Comparison of ENCODE assay signal across 1 cellular context in the genomic region with DNA sequence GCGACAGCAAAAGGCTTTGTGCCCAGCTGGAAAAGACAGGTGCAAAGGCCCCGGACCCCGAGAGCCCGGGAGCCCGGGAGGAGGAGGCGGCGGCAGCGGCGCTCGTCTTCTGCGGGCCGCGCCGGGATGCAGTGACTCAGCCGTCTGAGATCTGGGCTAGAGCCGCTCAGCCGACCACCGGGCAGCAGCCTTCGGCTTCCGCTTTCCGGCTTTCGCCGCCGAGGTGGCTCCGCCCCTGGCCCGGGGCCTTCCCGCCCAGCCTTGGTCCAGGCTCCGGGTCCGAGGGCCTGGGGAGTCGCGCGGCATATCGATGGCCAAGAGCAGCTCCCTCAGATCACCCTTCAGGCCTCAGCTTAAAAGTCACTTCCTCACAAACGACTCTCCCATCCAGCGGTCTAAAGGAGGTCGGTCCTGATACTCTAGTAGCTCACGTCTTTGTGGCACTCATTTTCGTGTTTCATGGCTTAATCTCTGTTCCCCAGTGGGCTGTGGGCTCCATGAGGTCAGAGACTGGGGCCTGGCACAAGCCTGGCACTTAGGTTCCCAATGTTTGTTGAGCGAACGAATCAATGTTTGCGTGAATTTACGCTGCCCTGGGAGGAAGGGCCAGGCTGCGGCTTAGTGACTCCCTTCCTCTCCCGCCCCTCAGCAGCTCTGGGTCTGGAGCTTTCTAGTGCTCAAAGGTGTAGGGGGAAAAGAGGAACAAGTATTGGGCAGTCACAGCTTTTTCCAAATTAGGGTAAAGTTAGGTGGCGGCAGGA.
TF ChIP-seq lines count a peak whose summit lies in the region.

A gene (minus strand): TSS at position 146 of the 761 bp plus-strand sequence. CDS start 783 bp downstream, outside the sequence.

TF ChIP-seq in HepG2, 621 proteins besides CTCF, POLR2A, EP300 and RAD21 (continued from another document and continues in another):
- TF ChIP-seq, protein P1, sequence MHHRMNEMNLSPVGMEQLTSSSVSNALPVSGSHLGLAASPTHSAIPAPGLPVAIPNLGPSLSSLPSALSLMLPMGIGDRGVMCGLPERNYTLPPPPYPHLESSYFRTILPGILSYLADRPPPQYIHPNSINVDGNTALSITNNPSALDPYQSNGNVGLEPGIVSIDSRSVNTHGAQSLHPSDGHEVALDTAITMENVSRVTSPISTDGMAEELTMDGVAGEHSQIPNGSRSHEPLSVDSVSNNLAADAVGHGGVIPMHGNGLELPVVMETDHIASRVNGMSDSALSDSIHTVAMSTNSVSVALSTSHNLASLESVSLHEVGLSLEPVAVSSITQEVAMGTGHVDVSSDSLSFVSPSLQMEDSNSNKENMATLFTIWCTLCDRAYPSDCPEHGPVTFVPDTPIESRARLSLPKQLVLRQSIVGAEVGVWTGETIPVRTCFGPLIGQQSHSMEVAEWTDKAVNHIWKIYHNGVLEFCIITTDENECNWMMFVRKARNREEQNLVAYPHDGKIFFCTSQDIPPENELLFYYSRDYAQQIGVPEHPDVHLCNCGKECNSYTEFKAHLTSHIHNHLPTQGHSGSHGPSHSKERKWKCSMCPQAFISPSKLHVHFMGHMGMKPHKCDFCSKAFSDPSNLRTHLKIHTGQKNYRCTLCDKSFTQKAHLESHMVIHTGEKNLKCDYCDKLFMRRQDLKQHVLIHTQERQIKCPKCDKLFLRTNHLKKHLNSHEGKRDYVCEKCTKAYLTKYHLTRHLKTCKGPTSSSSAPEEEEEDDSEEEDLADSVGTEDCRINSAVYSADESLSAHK (CRISPR knock-in tag; IDR thresholded peaks at IDR 0.05; ENCODE audit: borderline replicate concordance) = no peak
- no peak for TF ChIP-seq ZNF335 (CRISPR knock-in tag; IDR thresholded peaks at IDR 0.05)
- TF ChIP-seq, protein P2, sequence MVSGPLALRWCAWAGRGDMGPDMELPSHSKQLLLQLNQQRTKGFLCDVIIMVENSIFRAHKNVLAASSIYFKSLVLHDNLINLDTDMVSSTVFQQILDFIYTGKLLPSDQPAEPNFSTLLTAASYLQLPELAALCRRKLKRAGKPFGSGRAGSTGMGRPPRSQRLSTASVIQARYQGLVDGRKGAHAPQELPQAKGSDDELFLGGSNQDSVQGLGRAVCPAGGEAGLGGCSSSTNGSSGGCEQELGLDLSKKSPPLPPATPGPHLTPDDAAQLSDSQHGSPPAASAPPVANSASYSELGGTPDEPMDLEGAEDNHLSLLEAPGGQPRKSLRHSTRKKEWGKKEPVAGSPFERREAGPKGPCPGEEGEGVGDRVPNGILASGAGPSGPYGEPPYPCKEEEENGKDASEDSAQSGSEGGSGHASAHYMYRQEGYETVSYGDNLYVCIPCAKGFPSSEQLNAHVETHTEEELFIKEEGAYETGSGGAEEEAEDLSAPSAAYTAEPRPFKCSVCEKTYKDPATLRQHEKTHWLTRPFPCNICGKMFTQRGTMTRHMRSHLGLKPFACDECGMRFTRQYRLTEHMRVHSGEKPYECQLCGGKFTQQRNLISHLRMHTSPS (CRISPR knock-in tag; IDR thresholded peaks at IDR 0.05; ENCODE audit: low read depth) = peak; percentile 65; the same call in 1 of the 2 replicates
- 0 out of 2 replicates have a peak, but pooled peaks have one; percentile 14 for TF ChIP-seq FOXA3 (CRISPR knock-in tag; IDR thresholded peaks at IDR 0.05)
- TF ChIP-seq, protein P3, sequence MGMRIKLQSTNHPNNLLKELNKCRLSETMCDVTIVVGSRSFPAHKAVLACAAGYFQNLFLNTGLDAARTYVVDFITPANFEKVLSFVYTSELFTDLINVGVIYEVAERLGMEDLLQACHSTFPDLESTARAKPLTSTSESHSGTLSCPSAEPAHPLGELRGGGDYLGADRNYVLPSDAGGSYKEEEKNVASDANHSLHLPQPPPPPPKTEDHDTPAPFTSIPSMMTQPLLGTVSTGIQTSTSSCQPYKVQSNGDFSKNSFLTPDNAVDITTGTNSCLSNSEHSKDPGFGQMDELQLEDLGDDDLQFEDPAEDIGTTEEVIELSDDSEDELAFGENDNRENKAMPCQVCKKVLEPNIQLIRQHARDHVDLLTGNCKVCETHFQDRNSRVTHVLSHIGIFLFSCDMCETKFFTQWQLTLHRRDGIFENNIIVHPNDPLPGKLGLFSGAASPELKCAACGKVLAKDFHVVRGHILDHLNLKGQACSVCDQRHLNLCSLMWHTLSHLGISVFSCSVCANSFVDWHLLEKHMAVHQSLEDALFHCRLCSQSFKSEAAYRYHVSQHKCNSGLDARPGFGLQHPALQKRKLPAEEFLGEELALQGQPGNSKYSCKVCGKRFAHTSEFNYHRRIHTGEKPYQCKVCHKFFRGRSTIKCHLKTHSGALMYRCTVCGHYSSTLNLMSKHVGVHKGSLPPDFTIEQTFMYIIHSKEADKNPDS (CRISPR knock-in tag; IDR thresholded peaks at IDR 0.05) = no peak
- no peak for TF ChIP-seq ZNF766 (CRISPR knock-in tag; IDR thresholded peaks at IDR 0.05; ENCODE audit: borderline replicate concordance)
- TF ChIP-seq, protein P4, sequence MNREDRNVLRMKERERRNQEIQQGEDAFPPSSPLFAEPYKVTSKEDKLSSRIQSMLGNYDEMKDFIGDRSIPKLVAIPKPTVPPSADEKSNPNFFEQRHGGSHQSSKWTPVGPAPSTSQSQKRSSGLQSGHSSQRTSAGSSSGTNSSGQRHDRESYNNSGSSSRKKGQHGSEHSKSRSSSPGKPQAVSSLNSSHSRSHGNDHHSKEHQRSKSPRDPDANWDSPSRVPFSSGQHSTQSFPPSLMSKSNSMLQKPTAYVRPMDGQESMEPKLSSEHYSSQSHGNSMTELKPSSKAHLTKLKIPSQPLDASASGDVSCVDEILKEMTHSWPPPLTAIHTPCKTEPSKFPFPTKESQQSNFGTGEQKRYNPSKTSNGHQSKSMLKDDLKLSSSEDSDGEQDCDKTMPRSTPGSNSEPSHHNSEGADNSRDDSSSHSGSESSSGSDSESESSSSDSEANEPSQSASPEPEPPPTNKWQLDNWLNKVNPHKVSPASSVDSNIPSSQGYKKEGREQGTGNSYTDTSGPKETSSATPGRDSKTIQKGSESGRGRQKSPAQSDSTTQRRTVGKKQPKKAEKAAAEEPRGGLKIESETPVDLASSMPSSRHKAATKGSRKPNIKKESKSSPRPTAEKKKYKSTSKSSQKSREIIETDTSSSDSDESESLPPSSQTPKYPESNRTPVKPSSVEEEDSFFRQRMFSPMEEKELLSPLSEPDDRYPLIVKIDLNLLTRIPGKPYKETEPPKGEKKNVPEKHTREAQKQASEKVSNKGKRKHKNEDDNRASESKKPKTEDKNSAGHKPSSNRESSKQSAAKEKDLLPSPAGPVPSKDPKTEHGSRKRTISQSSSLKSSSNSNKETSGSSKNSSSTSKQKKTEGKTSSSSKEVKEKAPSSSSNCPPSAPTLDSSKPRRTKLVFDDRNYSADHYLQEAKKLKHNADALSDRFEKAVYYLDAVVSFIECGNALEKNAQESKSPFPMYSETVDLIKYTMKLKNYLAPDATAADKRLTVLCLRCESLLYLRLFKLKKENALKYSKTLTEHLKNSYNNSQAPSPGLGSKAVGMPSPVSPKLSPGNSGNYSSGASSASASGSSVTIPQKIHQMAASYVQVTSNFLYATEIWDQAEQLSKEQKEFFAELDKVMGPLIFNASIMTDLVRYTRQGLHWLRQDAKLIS (CRISPR knock-in tag; IDR thresholded peaks at IDR 0.05) = no peak
- TF ChIP-seq, protein P5, sequence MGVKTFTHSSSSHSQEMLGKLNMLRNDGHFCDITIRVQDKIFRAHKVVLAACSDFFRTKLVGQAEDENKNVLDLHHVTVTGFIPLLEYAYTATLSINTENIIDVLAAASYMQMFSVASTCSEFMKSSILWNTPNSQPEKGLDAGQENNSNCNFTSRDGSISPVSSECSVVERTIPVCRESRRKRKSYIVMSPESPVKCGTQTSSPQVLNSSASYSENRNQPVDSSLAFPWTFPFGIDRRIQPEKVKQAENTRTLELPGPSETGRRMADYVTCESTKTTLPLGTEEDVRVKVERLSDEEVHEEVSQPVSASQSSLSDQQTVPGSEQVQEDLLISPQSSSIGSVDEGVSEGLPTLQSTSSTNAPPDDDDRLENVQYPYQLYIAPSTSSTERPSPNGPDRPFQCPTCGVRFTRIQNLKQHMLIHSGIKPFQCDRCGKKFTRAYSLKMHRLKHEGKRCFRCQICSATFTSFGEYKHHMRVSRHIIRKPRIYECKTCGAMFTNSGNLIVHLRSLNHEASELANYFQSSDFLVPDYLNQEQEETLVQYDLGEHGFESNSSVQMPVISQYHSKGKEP (CRISPR knock-in tag; IDR thresholded peaks at IDR 0.05) = 0 out of 2 replicates have a peak, but pooled peaks have one; percentile 63
- no peak for TF ChIP-seq NFRKB (IDR thresholded peaks at IDR 0.05)
- TF ChIP-seq, protein P6, sequence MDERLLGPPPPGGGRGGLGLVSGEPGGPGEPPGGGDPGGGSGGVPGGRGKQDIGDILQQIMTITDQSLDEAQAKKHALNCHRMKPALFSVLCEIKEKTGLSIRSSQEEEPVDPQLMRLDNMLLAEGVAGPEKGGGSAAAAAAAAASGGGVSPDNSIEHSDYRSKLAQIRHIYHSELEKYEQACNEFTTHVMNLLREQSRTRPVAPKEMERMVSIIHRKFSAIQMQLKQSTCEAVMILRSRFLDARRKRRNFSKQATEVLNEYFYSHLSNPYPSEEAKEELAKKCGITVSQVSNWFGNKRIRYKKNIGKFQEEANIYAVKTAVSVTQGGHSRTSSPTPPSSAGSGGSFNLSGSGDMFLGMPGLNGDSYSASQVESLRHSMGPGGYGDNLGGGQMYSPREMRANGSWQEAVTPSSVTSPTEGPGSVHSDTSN (CRISPR knock-in tag; IDR thresholded peaks at IDR 0.05) = no peak
- TF ChIP-seq ZNF713 (CRISPR knock-in tag; IDR thresholded peaks at IDR 0.05) = no peak
- no peak for TF ChIP-seq ZNF558 (CRISPR knock-in tag; IDR thresholded peaks at IDR 0.05; ENCODE audit: borderline replicate concordance)
- TF ChIP-seq EZH2 (conservative IDR thresholded peaks at IDR 0.05; ENCODE audit: low read depth, low read length) = no peak
- no peak for TF ChIP-seq FOXO1 (CRISPR knock-in tag; IDR thresholded peaks at IDR 0.05)
- TF ChIP-seq ZNF577 (CRISPR knock-in tag; IDR thresholded peaks at IDR 0.05; ENCODE audit: borderline replicate concordance, low read depth) = no peak
- TF ChIP-seq, protein P7, sequence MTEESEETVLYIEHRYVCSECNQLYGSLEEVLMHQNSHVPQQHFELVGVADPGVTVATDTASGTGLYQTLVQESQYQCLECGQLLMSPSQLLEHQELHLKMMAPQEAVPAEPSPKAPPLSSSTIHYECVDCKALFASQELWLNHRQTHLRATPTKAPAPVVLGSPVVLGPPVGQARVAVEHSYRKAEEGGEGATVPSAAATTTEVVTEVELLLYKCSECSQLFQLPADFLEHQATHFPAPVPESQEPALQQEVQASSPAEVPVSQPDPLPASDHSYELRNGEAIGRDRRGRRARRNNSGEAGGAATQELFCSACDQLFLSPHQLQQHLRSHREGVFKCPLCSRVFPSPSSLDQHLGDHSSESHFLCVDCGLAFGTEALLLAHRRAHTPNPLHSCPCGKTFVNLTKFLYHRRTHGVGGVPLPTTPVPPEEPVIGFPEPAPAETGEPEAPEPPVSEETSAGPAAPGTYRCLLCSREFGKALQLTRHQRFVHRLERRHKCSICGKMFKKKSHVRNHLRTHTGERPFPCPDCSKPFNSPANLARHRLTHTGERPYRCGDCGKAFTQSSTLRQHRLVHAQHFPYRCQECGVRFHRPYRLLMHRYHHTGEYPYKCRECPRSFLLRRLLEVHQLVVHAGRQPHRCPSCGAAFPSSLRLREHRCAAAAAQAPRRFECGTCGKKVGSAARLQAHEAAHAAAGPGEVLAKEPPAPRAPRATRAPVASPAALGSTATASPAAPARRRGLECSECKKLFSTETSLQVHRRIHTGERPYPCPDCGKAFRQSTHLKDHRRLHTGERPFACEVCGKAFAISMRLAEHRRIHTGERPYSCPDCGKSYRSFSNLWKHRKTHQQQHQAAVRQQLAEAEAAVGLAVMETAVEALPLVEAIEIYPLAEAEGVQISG (CRISPR knock-in tag; IDR thresholded peaks at IDR 0.05) = peak; percentile 64
- TF ChIP-seq, protein P8, sequence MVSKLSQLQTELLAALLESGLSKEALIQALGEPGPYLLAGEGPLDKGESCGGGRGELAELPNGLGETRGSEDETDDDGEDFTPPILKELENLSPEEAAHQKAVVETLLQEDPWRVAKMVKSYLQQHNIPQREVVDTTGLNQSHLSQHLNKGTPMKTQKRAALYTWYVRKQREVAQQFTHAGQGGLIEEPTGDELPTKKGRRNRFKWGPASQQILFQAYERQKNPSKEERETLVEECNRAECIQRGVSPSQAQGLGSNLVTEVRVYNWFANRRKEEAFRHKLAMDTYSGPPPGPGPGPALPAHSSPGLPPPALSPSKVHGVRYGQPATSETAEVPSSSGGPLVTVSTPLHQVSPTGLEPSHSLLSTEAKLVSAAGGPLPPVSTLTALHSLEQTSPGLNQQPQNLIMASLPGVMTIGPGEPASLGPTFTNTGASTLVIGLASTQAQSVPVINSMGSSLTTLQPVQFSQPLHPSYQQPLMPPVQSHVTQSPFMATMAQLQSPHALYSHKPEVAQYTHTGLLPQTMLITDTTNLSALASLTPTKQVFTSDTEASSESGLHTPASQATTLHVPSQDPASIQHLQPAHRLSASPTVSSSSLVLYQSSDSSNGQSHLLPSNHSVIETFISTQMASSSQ (IDR thresholded peaks at IDR 0.05; ENCODE audit: low read depth) = no peak
- TF ChIP-seq, protein P8 (CRISPR knock-in tag; IDR thresholded peaks at IDR 0.05; ENCODE audit: borderline replicate concordance) = no peak
- TF ChIP-seq ZNF292 (CRISPR knock-in tag; IDR thresholded peaks at IDR 0.05; ENCODE audit: borderline replicate concordance, low read depth) = peak; percentile 31
- peak; percentile 68; the same call in 1 of the 2 replicates for TF ChIP-seq ZSCAN31 (CRISPR knock-in tag; IDR thresholded peaks at IDR 0.05; ENCODE audit: low read depth)
- TF ChIP-seq ZNF496 (CRISPR knock-in tag; IDR thresholded peaks at IDR 0.05; ENCODE audit: insufficient replicate concordance) = no peak
- TF ChIP-seq ZFYVE20 (CRISPR knock-in tag; IDR thresholded peaks at IDR 0.05; ENCODE audit: borderline replicate concordance, low read depth) = no peak
- TF ChIP-seq PAF1 (CRISPR knock-in tag; IDR thresholded peaks at IDR 0.05) = no peak
- TF ChIP-seq, protein P9, sequence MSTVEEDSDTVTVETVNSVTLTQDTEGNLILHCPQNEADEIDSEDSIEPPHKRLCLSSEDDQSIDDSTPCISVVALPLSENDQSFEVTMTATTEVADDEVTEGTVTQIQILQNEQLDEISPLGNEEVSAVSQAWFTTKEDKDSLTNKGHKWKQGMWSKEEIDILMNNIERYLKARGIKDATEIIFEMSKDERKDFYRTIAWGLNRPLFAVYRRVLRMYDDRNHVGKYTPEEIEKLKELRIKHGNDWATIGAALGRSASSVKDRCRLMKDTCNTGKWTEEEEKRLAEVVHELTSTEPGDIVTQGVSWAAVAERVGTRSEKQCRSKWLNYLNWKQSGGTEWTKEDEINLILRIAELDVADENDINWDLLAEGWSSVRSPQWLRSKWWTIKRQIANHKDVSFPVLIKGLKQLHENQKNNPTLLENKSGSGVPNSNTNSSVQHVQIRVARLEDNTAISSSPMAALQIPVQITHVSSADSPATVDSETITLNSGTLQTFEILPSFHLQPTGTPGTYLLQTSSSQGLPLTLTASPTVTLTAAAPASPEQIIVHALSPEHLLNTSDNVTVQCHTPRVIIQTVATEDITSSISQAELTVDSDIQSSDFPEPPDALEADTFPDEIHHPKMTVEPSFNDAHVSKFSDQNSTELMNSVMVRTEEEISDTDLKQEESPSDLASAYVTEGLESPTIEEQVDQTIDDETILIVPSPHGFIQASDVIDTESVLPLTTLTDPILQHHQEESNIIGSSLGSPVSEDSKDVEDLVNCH (CRISPR knock-in tag; IDR thresholded peaks at IDR 0.05) = no peak
- TF ChIP-seq XRCC5 (optimal IDR thresholded peaks at IDR 0.05; ENCODE audit: low read length) = no peak
